Comparison of ENCODE assay signal across 24 cellular contexts in genomic region chr10:126893841-126894240, GRCh38.
"Had no signal": no experiment of that assay in that cellular context is flagged by ENCODE, and none has a peak within 500 bp of the region (broad histone marks: within the 10 kb centered on the region; RNA-seq: fewer than 3 reads in every experiment).

No MANE protein-coding gene starts in this region.

- H3K9me3 ChIP-seq: neutrophil, right lobe of liver, vagina had no signal

- H3K36me3 ChIP-seq: heart right ventricle, left ventricle myocardium inferior, neutrophil, right atrium auricular region, right lobe of liver, tibial nerve, upper lobe of left lung, vagina had no signal

- H3K27ac ChIP-seq: heart right ventricle, hepatocyte, left ventricle myocardium inferior, neutrophil, parathyroid adenoma, right atrium auricular region, right lobe of liver, tibial nerve, upper lobe of left lung, vagina had no signal

- ATAC-seq: heart right ventricle; right lobe of liver; stimulated activated naive B cell treated with anti-CD40 and anti-IgM and Interleukin-4, amounts not matched to agents 10 μg/mL and 1 μg/mL and 100 μg/mL, for 72 hours had no signal

- H3K27me3 ChIP-seq: heart right ventricle, hepatocyte, neutrophil, right atrium auricular region, right lobe of liver, tibial nerve, upper lobe of left lung, vagina had no signal

- DNase-seq: glutamatergic neuron; heart right ventricle; islet precursor cell; left ventricle myocardium inferior; occipital lobe; stimulated activated CD4-positive, alpha-beta T cell treated with anti-CD3 and anti-CD28 coated beads, Interleukin-12 subunit alpha, Interleukin-12 subunit beta, amount 100 ng/mL, for 4 hours; stimulated activated CD4-positive, alpha-beta T cell treated with anti-CD3 and anti-CD28 coated beads, Interleukin-15, amount 100 ng/mL, for 24 hours; stimulated activated CD4-positive, alpha-beta T cell treated with anti-CD3 and anti-CD28 coated beads, Interleukin-2, amount 100 ng/mL, for 24 hours; stimulated activated CD4-positive, alpha-beta T cell treated with anti-CD3 and anti-CD28 coated beads, Interleukin-4, amount 100 ng/mL, for 1 hour; stimulated activated naive B cell treated with anti-CD40 and anti-IgM and Interleukin-4, amounts not matched to agents 10 μg/mL and 1 μg/mL and 100 μg/mL, for 72 hours; substantia nigra; upper lobe of left lung had no signal

- H3K27ac Mint-ChIP-seq: memory B cell; nephron; stimulated activated naive B cell treated with anti-CD40 and anti-IgM and Interleukin-4, amounts not matched to agents 10 μg/mL and 1 μg/mL and 100 μg/mL, for 72 hours; stimulated activated naive CD8-positive, alpha-beta T cell treated with anti-CD3 and anti-CD28 coated beads, Interleukin-15, Interleukin-2, amounts not matched to agents 100 ng/mL and 50 ng/mL, for 24 hours had no signal

- H3K9ac ChIP-seq: parathyroid adenoma had no signal

- H3K4me1 ChIP-seq: left ventricle myocardium inferior, parathyroid adenoma, right atrium auricular region, right lobe of liver, tibial nerve, upper lobe of left lung, vagina had no signal

- H3K4me3 Mint-ChIP-seq: memory B cell; nephron; neural crest cell; stimulated activated naive B cell treated with anti-CD40 and anti-IgM and Interleukin-4, amounts not matched to agents 10 μg/mL and 1 μg/mL and 100 μg/mL, for 72 hours; stimulated activated naive CD8-positive, alpha-beta T cell treated with anti-CD3 and anti-CD28 coated beads, Interleukin-15, Interleukin-2, amounts not matched to agents 100 ng/mL and 50 ng/mL, for 24 hours had no signal

- H3K4me3 ChIP-seq: heart right ventricle, hepatocyte, left ventricle myocardium inferior, right atrium auricular region, right lobe of liver, smooth muscle cell, tibial nerve, upper lobe of left lung, vagina had no signal

- H2AFZ ChIP-seq: hepatocyte, parathyroid adenoma had no signal

- H3K4me2 ChIP-seq: hepatocyte, smooth muscle cell had no signal

- H3K27me3 Mint-ChIP-seq: memory B cell; stimulated activated naive B cell treated with anti-CD40 and anti-IgM and Interleukin-4, amounts not matched to agents 10 μg/mL and 1 μg/mL and 100 μg/mL, for 72 hours; stimulated activated naive CD8-positive, alpha-beta T cell treated with anti-CD3 and anti-CD28 coated beads, Interleukin-15, Interleukin-2, amounts not matched to agents 100 ng/mL and 50 ng/mL, for 24 hours had no signal

- H3K4me1 Mint-ChIP-seq: memory B cell; nephron; stimulated activated naive B cell treated with anti-CD40 and anti-IgM and Interleukin-4, amounts not matched to agents 10 μg/mL and 1 μg/mL and 100 μg/mL, for 72 hours had no signal
